Comparison of ENCODE assay signal across 26 cellular contexts in genomic region chr22:44215287-44215686, GRCh38. TPM values are rescaled to one million over a fixed set of nuclear protein-coding genes. Genes with fewer than 3 reads are reported as not detected.
A peak's percentile ranks its signal among the peaks of the same experiment; 100 is the strongest.
DNase-seq lines count a peak whose midpoint lies in the region; TF ChIP-seq lines count a peak whose summit lies in the region.
"Had no signal": no experiment of that assay in that cellular context is flagged by ENCODE, and none has a peak within 500 bp of the region (broad histone marks: within the 10 kb centered on the region; RNA-seq: fewer than 3 reads in every experiment).

No MANE protein-coding gene starts in this region.

- TF ChIP-seq CTCF in GM10266 (IDR thresholded peaks at IDR 0.05; ENCODE audit: control insufficient read depth, insufficient read depth, low read depth, missing control alignments) (no peak), endodermal cell (conservative IDR thresholded peaks at IDR 0.05) (no peak), osteocyte (IDR thresholded peaks at IDR 0.05) (no peak), nephron progenitor cell (IDR thresholded peaks at IDR 0.05) (no peak), esophagus squamous epithelium (IDR thresholded peaks at IDR 0.05) (no peak)

- DNase-seq in GM10266 (ENCODE audit: extremely low spot score) (peak; percentile 5), LHCN-M2 (ENCODE audit: low read depth) (peak; percentile 7), endodermal cell (peak; percentile 5), osteocyte (ENCODE audit: extremely low spot score, unreplicated experiment) (peak; percentile 6), nephron progenitor cell (no peak), NCI-H146 treated with DMSO at 0.1 percent for 48 hours (lab: John Stamatoyannopoulos, UW; ENCODE audit: unreplicated experiment) (no peak), esophagus squamous epithelium (lab: John Stamatoyannopoulos, UW) (no peak)
- DNase-seq: C1 segment of cervical spinal cord; CD4-positive, alpha-beta memory T cell; CD4-positive, CD25-positive, alpha-beta regulatory T cell; CD8-positive, alpha-beta memory T cell; COR-L47; DMS 273 treated with DMSO at 0.1 percent for 48 hours; DMS153; DMS53; DMS79; DND-41; EL; GDM1 had no signal

- no peaks in the 10 kb centered on the region for H3K9me3 Mint-ChIP-seq in endodermal cell
- H3K9me3 Mint-ChIP-seq in osteocyte (ENCODE audit: unreplicated experiment) = no peaks in the 10 kb centered on the region
- H3K9me3 Mint-ChIP-seq in nephron progenitor cell = peaks cover 9% of the 10 kb centered on the region

- H3K36me3 ChIP-seq in endodermal cell (ENCODE audit: control insufficient read depth, insufficient read depth, low read length) (no peaks in the 10 kb centered on the region), esophagus squamous epithelium (no peaks in the 10 kb centered on the region)
- H3K36me3 ChIP-seq: BE2C, BLaER1 had no signal

- no peaks in the 10 kb centered on the region for H3K36me3 Mint-ChIP-seq in endodermal cell (ENCODE audit: low read depth)
- H3K36me3 Mint-ChIP-seq in osteocyte (ENCODE audit: unreplicated experiment) = no peaks in the 10 kb centered on the region
- no peaks in the 10 kb centered on the region for H3K36me3 Mint-ChIP-seq in nephron progenitor cell (ENCODE audit: low read depth)

- no peak overlapping the region for H3K9ac ChIP-seq in endodermal cell (ENCODE audit: extremely low read depth, low read length, poor library complexity, severe bottlenecking)
- H3K9ac ChIP-seq: BLaER1 had no signal

- H3K9me3 ChIP-seq in endodermal cell (ENCODE audit: control insufficient read depth, low read length) = peaks cover under 1% of the 10 kb centered on the region
- H3K9me3 ChIP-seq in esophagus squamous epithelium = peaks cover 0 to 12% (median 0%) of the 10 kb centered on the region in 3 donors
- H3K9me3 ChIP-seq: A549, BE2C had no signal

- no peak for TF ChIP-seq POLR2A in esophagus squamous epithelium (IDR thresholded peaks at IDR 0.05)

- H3K4me3 Mint-ChIP-seq in endodermal cell (no peak overlapping the region), osteocyte (ENCODE audit: unreplicated experiment) (no peak overlapping the region), nephron progenitor cell (no peak overlapping the region)
- H3K4me3 Mint-ChIP-seq: CD14-positive monocyte; CD4-positive, alpha-beta memory T cell; CD4-positive, CD25-positive, alpha-beta regulatory T cell; CD8-positive, alpha-beta memory T cell had no signal

- no peak overlapping the region for H3K4me3 ChIP-seq in endodermal cell (ENCODE audit: low read length)
- no peak overlapping the region for H3K4me3 ChIP-seq in esophagus squamous epithelium
- H3K4me3 ChIP-seq: A549, BLaER1 had no signal

- H3K27me3 Mint-ChIP-seq in endodermal cell (ENCODE audit: insufficient read depth) = peaks cover 4% of the 10 kb centered on the region
- H3K27me3 Mint-ChIP-seq in osteocyte (ENCODE audit: unreplicated experiment) = peaks cover 10% of the 10 kb centered on the region
- peaks cover 5% of the 10 kb centered on the region for H3K27me3 Mint-ChIP-seq in nephron progenitor cell (ENCODE audit: low read depth, poor library complexity)
- H3K27me3 Mint-ChIP-seq: CD4-positive, alpha-beta memory T cell; CD4-positive, CD25-positive, alpha-beta regulatory T cell; CD8-positive, alpha-beta memory T cell had no signal

- intact Hi-C loops in esophagus squamous epithelium (cut with DNase I) = no loop called here

- H3K27me3 ChIP-seq in endodermal cell (ENCODE audit: control insufficient read depth, insufficient read depth, low read length, poor library complexity, severe bottlenecking) (no peaks in the 10 kb centered on the region), esophagus squamous epithelium (peaks cover 0 to 73% (median 0%) of the 10 kb centered on the region in 4 donors)
- H3K27me3 ChIP-seq: BLaER1 had no signal

- H3K27ac Mint-ChIP-seq in endodermal cell = no peak overlapping the region
- H3K27ac Mint-ChIP-seq in osteocyte (ENCODE audit: unreplicated experiment) = no peak overlapping the region
- H3K27ac Mint-ChIP-seq in nephron progenitor cell = no peak overlapping the region
- H3K27ac Mint-ChIP-seq: CD14-positive monocyte; CD4-positive, alpha-beta memory T cell; CD4-positive, CD25-positive, alpha-beta regulatory T cell had no signal

- H3K27ac ChIP-seq in endodermal cell (ENCODE audit: low read depth, low read length) = no peak overlapping the region
- no peak overlapping the region for H3K27ac ChIP-seq in esophagus squamous epithelium
- H3K27ac ChIP-seq: 22Rv1, A549, BLaER1 had no signal

- 80% methylated on average over 4 of the region's 4 CpGs; no CpG with 5 or more reads in 1 of the 2 experiments for WGBS in endodermal cell (ENCODE audit: insufficient coverage in 1 of 2, insufficient read length in 1 of 2), 2 experiments
- 91 to 93% methylated on average over 4 of the region's 4 CpGs for WGBS in esophagus squamous epithelium, 2 donors

- H3K4me1 Mint-ChIP-seq in endodermal cell = no peaks in the 10 kb centered on the region
- H3K4me1 Mint-ChIP-seq in osteocyte (ENCODE audit: unreplicated experiment) = peaks cover 6% of the 10 kb centered on the region
- peaks cover 27% of the 10 kb centered on the region for H3K4me1 Mint-ChIP-seq in nephron progenitor cell
- H3K4me1 Mint-ChIP-seq: CD4-positive, CD25-positive, alpha-beta regulatory T cell had no signal

- H3K4me1 ChIP-seq in endodermal cell (ENCODE audit: control insufficient read depth, insufficient read depth, low read length) (no peaks in the 10 kb centered on the region), esophagus squamous epithelium (peaks cover 0 to 14% (median 13%) of the 10 kb centered on the region in 3 donors)
- H3K4me1 ChIP-seq: A549, BE2C, BLaER1 had no signal

RNA-seq across cellular contexts. Expression of gene PARVG, which starts 34.6 kb away (rescaled TPM):
- total RNA-seq in LHCN-M2 (2014; rRNA removed) (not detected in 2 replicates), endodermal cell (under 1 TPM; 0.11 to 0.44 TPM), osteocyte (not detected in 2 replicates), esophagus squamous epithelium (10 to 100 TPM in 1 of 4 donors, 1 to 10 TPM in 2, under 1 TPM in 1; 0.42 to 26.1 (median 2.2) TPM)
- polyA plus RNA-seq in LHCN-M2 (2012) = not detected
- not detected for polyA plus RNA-seq in endodermal cell (2013, experiment 1 of 2)
- 0.21 TPM for polyA plus RNA-seq in endodermal cell (2013, experiment 2 of 2)
- total RNA-seq: A172, G401 had no signal
- polyA plus RNA-seq: A549 had no signal

Comparison
In these comparisons a context has a peak if more than half of its experiments do, and no peak if none do; other contexts are left out.
1. DNase-seq: peak in GM10266 (single experiment), LHCN-M2 (single experiment), endodermal cell (single experiment) and osteocyte (single experiment); none in nephron progenitor cell (single experiment), NCI-H146 treated with DMSO at 0.1 percent for 48 hours (single experiment) and esophagus squamous epithelium (single experiment).